Comparison of ENCODE assay signal across 1 cellular context in genomic region chr15:40381818-40382529, GRCh38.
TF ChIP-seq lines count a peak whose summit lies in the region.

No MANE protein-coding gene starts in this region.

TF ChIP-seq in K562, 482 proteins besides CTCF, POLR2A, EP300 and RAD21:
- no peak for TF ChIP-seq RERE (CRISPR knock-in tag; IDR thresholded peaks at IDR 0.05; ENCODE audit: borderline replicate concordance)
- TF ChIP-seq ZEB2 (IDR thresholded peaks at IDR 0.05): no peak
- no peak for TF ChIP-seq ADNP (tag; IDR thresholded peaks at IDR 0.05)
- TF ChIP-seq PCBP2 (IDR thresholded peaks at IDR 0.05; ENCODE audit: low read depth, low read length, poor library complexity, severe bottlenecking): no peak
- no peak for TF ChIP-seq OTX1 (CRISPR knock-in tag; IDR thresholded peaks at IDR 0.05)
- no peak for TF ChIP-seq CXXC5 (CRISPR knock-in tag; IDR thresholded peaks at IDR 0.05)
- no peak for TF ChIP-seq ZNF76 (CRISPR knock-in tag; IDR thresholded peaks at IDR 0.05; ENCODE audit: borderline replicate concordance)
- no peak for TF ChIP-seq EHMT2 (IDR thresholded peaks at IDR 0.05)
- no peak for TF ChIP-seq PTRF (tag; IDR thresholded peaks at IDR 0.05)
- no peak for TF ChIP-seq ZNF77 (CRISPR knock-in tag; IDR thresholded peaks at IDR 0.05)
